In the genomic region with DNA sequence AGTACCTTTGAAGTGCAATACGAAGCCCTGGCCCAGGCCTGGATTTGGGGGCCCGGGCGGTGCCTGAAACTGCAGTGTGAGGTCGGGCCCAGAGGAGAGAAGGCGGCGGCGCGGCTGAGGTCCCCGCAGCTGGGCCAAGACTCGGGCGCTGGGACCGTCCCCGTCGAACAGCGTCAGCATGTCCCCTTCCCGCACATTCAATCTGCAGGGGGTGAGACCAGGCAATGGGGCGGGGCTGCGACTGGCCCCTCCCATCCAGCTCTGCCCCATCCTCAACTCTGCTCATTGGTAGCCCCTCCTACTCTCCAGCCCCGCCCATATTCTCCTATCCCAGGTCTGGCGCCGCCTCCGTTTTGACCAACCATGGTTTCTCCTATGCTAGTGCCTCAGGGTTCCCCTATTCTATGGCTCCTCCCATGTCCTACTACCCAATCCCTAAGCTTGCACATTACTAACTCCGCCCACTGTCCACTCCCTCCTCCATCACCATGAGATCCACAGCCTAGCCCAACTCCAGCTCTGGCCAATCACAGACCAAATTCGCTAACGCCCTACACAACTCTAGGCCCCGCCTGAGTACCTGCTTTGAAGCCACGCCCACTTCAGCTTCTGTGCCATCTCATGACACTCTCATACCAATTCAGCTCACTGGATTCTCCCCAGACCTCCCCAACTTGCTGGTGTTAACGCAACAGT, we compare ENCODE assay signal across 1 cellular context.
TF ChIP-seq lines count a peak whose summit lies in the region.

No MANE protein-coding gene starts in this region.

TF ChIP-seq in K562, 482 proteins besides CTCF, POLR2A, EP300 and RAD21 (continues in another document):
- TF ChIP-seq EP400 (IDR thresholded peaks at IDR 0.05) (no peak), LCOR (CRISPR knock-in tag; IDR thresholded peaks at IDR 0.05) (peak; percentile 69), GABPB1 (CRISPR knock-in tag; IDR thresholded peaks at IDR 0.05) (peak; percentile 63; the same call in 1 of the 2 replicates), PTBP1 (IDR thresholded peaks at IDR 0.05; ENCODE audit: low read depth, low read length) (no peak), SIX5 (IDR thresholded peaks at IDR 0.05; ENCODE audit: borderline replicate concordance in 1 of 2, insufficient read depth in 1 of 2, low read depth in 1 of 2, low read length in 2 of 2) (no peak), BACH1 (tag; IDR thresholded peaks at IDR 0.05) (no peak), CREM (IDR thresholded peaks at IDR 0.05; ENCODE audit: low read depth) (peak; percentile 15; the same call in 1 of the 2 replicates), TCF7L2 (IDR thresholded peaks at IDR 0.05; ENCODE audit: low read depth, low read length) (no peak), LEF1 (IDR thresholded peaks at IDR 0.05) (no peak), RBM39 (optimal IDR thresholded peaks at IDR 0.05; ENCODE audit: low read depth, low read length) (no peak), ZNF347 (CRISPR knock-in tag; IDR thresholded peaks at IDR 0.05; ENCODE audit: low read depth) (no peak), YBX1 (IDR thresholded peaks at IDR 0.05) (no peak), PHB2 (IDR thresholded peaks at IDR 0.05; ENCODE audit: low read depth) (no peak), OTX1 (CRISPR knock-in tag; IDR thresholded peaks at IDR 0.05) (peak; percentile 64; the same call in 1 of the 2 replicates), ZNF316 (IDR thresholded peaks at IDR 0.05) (no peak), JUND (IDR thresholded peaks at IDR 0.05; ENCODE audit: borderline replicate concordance, low read depth, low read length) (0 out of 2 replicates have a peak, but pooled peaks have one; percentile 11), JUND (tag; IDR thresholded peaks at IDR 0.05; ENCODE audit: borderline replicate concordance, low read depth, low read length) (peak; percentile 26; the same call in 1 of the 3 replicates), CBX8 (IDR thresholded peaks at IDR 0.05; ENCODE audit: borderline replicate concordance, extremely low read depth, low read depth, low read length, poor library complexity, severe bottlenecking) (no peak), GATA2 (CRISPR knock-in tag; IDR thresholded peaks at IDR 0.05) (no peak), ZNF217 (CRISPR knock-in tag; IDR thresholded peaks at IDR 0.05) (no peak), ZNF696 (CRISPR knock-in tag; conservative IDR thresholded peaks at IDR 0.05) (no peak), TEAD4 (IDR thresholded peaks at IDR 0.05; ENCODE audit: low read length) (no peak), TEAD4 (CRISPR knock-in tag; IDR thresholded peaks at IDR 0.05; ENCODE audit: borderline replicate concordance) (no peak), SREBF2 (CRISPR knock-in tag; IDR thresholded peaks at IDR 0.05) (no peak), HDGF (IDR thresholded peaks at IDR 0.05) (peak; percentile 99), ZFP1 (CRISPR knock-in tag; IDR thresholded peaks at IDR 0.05) (no peak), ZNF583 (CRISPR knock-in tag; IDR thresholded peaks at IDR 0.05) (no peak), KAT8 (IDR thresholded peaks at IDR 0.05; ENCODE audit: low read depth) (no peak), ZSCAN29 (IDR thresholded peaks at IDR 0.05) (no peak), SMC3 (conservative IDR thresholded peaks at IDR 0.05; ENCODE audit: insufficient read depth, low read depth, low read length) (no peak), CTBP1 (IDR thresholded peaks at IDR 0.05; ENCODE audit: borderline replicate concordance) (peak; percentile 51; the same call in 1 of the 2 replicates), HNRNPH1 (optimal IDR thresholded peaks at IDR 0.05; ENCODE audit: low read depth, low read length) (no peak), ZNF561 (CRISPR knock-in tag; conservative IDR thresholded peaks at IDR 0.05) (no peak), KLF1 (tag; IDR thresholded peaks at IDR 0.05) (no peak), RBM14 (IDR thresholded peaks at IDR 0.05; ENCODE audit: borderline replicate concordance, insufficient read depth, low read depth, low read length) (no peak), ZNF586 (CRISPR knock-in tag; conservative IDR thresholded peaks at IDR 0.05) (no peak), SPI1 (IDR thresholded peaks at IDR 0.05; ENCODE audit: borderline replicate concordance, low read depth, low read length) (peak; percentile 69), IRF2 (CRISPR knock-in tag; IDR thresholded peaks at IDR 0.05) (no peak)
- TF ChIP-seq, protein P1, sequence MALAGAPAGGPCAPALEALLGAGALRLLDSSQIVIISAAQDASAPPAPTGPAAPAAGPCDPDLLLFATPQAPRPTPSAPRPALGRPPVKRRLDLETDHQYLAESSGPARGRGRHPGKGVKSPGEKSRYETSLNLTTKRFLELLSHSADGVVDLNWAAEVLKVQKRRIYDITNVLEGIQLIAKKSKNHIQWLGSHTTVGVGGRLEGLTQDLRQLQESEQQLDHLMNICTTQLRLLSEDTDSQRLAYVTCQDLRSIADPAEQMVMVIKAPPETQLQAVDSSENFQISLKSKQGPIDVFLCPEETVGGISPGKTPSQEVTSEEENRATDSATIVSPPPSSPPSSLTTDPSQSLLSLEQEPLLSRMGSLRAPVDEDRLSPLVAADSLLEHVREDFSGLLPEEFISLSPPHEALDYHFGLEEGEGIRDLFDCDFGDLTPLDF (CRISPR knock-in tag; IDR thresholded peaks at IDR 0.05), result no peak
- TF ChIP-seq, protein P2, sequence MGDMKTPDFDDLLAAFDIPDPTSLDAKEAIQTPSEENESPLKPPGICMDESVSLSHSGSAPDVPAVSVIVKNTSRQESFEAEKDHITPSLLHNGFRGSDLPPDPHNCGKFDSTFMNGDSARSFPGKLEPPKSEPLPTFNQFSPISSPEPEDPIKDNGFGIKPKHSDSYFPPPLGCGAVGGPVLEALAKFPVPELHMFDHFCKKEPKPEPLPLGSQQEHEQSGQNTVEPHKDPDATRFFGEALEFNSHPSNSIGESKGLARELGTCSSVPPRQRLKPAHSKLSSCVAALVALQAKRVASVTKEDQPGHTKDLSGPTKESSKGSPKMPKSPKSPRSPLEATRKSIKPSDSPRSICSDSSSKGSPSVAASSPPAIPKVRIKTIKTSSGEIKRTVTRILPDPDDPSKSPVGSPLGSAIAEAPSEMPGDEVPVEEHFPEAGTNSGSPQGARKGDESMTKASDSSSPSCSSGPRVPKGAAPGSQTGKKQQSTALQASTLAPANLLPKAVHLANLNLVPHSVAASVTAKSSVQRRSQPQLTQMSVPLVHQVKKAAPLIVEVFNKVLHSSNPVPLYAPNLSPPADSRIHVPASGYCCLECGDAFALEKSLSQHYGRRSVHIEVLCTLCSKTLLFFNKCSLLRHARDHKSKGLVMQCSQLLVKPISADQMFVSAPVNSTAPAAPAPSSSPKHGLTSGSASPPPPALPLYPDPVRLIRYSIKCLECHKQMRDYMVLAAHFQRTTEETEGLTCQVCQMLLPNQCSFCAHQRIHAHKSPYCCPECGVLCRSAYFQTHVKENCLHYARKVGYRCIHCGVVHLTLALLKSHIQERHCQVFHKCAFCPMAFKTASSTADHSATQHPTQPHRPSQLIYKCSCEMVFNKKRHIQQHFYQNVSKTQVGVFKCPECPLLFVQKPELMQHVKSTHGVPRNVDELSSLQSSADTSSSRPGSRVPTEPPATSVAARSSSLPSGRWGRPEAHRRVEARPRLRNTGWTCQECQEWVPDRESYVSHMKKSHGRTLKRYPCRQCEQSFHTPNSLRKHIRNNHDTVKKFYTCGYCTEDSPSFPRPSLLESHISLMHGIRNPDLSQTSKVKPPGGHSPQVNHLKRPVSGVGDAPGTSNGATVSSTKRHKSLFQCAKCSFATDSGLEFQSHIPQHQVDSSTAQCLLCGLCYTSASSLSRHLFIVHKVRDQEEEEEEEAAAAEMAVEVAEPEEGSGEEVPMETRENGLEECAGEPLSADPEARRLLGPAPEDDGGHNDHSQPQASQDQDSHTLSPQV (IDR thresholded peaks at IDR 0.05), result no peak
- TF ChIP-seq, protein P3, sequence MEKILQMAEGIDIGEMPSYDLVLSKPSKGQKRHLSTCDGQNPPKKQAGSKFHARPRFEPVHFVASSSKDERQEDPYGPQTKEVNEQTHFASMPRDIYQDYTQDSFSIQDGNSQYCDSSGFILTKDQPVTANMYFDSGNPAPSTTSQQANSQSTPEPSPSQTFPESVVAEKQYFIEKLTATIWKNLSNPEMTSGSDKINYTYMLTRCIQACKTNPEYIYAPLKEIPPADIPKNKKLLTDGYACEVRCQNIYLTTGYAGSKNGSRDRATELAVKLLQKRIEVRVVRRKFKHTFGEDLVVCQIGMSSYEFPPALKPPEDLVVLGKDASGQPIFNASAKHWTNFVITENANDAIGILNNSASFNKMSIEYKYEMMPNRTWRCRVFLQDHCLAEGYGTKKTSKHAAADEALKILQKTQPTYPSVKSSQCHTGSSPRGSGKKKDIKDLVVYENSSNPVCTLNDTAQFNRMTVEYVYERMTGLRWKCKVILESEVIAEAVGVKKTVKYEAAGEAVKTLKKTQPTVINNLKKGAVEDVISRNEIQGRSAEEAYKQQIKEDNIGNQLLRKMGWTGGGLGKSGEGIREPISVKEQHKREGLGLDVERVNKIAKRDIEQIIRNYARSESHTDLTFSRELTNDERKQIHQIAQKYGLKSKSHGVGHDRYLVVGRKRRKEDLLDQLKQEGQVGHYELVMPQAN (IDR thresholded peaks at IDR 0.05; ENCODE audit: borderline replicate concordance), result no peak
- TF ChIP-seq, protein P4, sequence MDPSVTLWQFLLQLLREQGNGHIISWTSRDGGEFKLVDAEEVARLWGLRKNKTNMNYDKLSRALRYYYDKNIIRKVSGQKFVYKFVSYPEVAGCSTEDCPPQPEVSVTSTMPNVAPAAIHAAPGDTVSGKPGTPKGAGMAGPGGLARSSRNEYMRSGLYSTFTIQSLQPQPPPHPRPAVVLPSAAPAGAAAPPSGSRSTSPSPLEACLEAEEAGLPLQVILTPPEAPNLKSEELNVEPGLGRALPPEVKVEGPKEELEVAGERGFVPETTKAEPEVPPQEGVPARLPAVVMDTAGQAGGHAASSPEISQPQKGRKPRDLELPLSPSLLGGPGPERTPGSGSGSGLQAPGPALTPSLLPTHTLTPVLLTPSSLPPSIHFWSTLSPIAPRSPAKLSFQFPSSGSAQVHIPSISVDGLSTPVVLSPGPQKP (CRISPR knock-in tag; IDR thresholded peaks at IDR 0.05), result no peak
- TF ChIP-seq, protein P5, sequence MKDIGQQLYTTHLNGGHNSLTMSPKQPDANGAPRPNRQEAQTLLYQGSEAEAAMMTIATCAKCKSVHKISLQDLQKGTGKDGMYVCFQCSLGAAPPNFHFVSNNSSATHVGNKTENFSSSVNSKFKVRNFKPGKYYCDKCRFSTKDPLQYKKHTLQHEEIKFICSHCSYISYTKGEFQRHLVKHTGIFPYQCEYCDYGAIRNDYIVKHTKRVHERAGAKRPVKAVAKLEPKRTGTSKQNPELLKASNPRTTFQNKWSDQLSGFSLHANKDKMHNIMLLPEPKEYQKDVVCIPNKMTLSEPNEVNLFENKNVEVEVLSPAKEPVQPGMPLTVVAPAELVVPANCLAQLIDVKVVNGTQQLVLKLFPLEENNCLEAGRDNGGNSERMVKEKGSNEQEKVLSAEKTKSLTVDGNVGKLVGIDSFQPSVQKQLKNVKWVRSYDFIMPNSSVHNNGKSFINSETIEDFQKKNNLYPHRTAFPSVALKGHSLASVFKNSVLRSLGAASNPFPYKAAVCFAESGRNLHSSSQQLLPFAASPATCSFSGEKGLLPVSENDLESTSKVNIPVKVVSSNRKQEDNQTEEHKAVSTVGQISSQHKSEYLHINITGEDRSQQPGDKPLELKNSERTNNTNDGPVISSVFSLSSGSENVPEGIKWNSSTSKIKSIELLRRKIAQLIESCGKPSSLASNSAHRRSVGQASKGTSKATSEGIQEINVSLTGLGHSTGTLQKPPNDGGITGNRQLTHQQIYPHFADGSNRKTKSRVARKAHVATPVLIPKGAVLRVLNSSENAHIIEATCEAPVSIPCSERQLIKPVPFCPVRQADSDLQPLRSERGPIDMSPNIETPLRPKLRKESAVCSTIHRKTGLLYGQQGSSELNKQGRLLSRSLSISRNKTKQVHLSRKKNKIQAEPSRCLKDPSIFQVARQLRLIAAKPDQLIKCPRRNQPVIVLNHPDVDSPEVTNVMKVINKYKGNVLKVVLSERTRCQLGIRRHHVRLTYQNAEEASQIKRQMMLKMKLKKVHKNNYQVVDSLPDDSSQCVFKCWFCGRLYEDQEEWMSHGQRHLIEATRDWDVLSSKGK (CRISPR knock-in tag; IDR thresholded peaks at IDR 0.05), result no peak
- TF ChIP-seq, protein P6, sequence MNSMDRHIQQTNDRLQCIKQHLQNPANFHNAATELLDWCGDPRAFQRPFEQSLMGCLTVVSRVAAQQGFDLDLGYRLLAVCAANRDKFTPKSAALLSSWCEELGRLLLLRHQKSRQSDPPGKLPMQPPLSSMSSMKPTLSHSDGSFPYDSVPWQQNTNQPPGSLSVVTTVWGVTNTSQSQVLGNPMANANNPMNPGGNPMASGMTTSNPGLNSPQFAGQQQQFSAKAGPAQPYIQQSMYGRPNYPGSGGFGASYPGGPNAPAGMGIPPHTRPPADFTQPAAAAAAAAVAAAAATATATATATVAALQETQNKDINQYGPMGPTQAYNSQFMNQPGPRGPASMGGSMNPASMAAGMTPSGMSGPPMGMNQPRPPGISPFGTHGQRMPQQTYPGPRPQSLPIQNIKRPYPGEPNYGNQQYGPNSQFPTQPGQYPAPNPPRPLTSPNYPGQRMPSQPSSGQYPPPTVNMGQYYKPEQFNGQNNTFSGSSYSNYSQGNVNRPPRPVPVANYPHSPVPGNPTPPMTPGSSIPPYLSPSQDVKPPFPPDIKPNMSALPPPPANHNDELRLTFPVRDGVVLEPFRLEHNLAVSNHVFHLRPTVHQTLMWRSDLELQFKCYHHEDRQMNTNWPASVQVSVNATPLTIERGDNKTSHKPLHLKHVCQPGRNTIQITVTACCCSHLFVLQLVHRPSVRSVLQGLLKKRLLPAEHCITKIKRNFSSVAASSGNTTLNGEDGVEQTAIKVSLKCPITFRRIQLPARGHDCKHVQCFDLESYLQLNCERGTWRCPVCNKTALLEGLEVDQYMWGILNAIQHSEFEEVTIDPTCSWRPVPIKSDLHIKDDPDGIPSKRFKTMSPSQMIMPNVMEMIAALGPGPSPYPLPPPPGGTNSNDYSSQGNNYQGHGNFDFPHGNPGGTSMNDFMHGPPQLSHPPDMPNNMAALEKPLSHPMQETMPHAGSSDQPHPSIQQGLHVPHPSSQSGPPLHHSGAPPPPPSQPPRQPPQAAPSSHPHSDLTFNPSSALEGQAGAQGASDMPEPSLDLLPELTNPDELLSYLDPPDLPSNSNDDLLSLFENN (IDR thresholded peaks at IDR 0.05; ENCODE audit: low read depth in 2 of 2, low read length in 2 of 2), result no peak
- TF ChIP-seq, protein P7, sequence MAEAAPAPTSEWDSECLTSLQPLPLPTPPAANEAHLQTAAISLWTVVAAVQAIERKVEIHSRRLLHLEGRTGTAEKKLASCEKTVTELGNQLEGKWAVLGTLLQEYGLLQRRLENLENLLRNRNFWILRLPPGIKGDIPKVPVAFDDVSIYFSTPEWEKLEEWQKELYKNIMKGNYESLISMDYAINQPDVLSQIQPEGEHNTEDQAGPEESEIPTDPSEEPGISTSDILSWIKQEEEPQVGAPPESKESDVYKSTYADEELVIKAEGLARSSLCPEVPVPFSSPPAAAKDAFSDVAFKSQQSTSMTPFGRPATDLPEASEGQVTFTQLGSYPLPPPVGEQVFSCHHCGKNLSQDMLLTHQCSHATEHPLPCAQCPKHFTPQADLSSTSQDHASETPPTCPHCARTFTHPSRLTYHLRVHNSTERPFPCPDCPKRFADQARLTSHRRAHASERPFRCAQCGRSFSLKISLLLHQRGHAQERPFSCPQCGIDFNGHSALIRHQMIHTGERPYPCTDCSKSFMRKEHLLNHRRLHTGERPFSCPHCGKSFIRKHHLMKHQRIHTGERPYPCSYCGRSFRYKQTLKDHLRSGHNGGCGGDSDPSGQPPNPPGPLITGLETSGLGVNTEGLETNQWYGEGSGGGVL (CRISPR knock-in tag; IDR thresholded peaks at IDR 0.05), result no peak
- TF ChIP-seq, protein P8, sequence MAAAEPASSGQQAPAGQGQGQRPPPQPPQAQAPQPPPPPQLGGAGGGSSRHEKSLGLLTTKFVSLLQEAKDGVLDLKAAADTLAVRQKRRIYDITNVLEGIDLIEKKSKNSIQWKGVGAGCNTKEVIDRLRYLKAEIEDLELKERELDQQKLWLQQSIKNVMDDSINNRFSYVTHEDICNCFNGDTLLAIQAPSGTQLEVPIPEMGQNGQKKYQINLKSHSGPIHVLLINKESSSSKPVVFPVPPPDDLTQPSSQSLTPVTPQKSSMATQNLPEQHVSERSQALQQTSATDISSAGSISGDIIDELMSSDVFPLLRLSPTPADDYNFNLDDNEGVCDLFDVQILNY (CRISPR knock-in tag; IDR thresholded peaks at IDR 0.05), result no peak
